ENCODE assay signal across 29 cellular contexts in the genomic region with DNA sequence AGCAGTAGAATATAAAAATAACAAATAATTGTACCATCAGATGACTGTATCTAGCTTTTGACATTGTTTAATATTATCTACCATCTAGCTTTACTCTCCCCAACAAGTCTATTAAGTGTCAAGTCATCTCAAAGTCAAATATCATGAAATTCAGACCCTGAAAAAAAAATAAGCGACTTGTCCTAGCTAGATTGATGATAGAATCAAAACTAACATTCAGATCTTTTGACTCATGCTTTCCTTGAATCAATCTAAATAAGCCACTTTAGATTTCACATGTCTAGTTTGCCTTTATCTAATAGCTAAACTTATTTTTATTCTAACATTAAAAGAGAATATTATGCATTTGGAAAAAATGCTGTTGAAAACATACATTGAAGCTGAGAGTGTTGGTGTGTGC. TPM values are rescaled to one million over a fixed set of nuclear protein-coding genes. Genes with fewer than 3 reads are reported as not detected.
"Had no signal": no experiment of that assay in that cellular context is flagged by ENCODE, and none has a peak within 500 bp of the region (broad histone marks: within the 10 kb centered on the region; RNA-seq: fewer than 3 reads in every experiment).

No MANE protein-coding gene starts in this region.

- H3K4me1 Mint-ChIP-seq: activated CD4-positive, alpha-beta T cell treated with anti-CD3 and anti-CD28 coated beads, Interleukin-2, amount 10 ng/mL, durations not matched to agents 24 days and 14 days; activated naive CD4-positive, alpha-beta T cell treated with anti-CD3 and anti-CD28 coated beads, Interleukin-2, amount 50 U/mL, for 24 hours; activated naive CD8-positive, alpha-beta T cell treated with anti-CD3 and anti-CD28 coated beads, Interleukin-2, amount 10 ng/mL, durations not matched to agents 7 days and 5 days had no signal

- H3K4me1 ChIP-seq: ascending aorta, body of pancreas, breast epithelium, Peyer's patch had no signal

- H3K36me3 Mint-ChIP-seq: activated naive CD4-positive, alpha-beta T cell treated with anti-CD3 and anti-CD28 coated beads, Interleukin-2, amount 50 U/mL, for 24 hours; activated naive CD8-positive, alpha-beta T cell treated with anti-CD3 and anti-CD28 coated beads, Interleukin-2, amount 10 ng/mL, durations not matched to agents 7 days and 5 days had no signal

- H3K27ac Mint-ChIP-seq: activated CD4-positive, alpha-beta T cell treated with anti-CD3 and anti-CD28 coated beads, Interleukin-2, amount 10 ng/mL, durations not matched to agents 24 days and 14 days; activated CD8-positive, alpha-beta T cell treated with anti-CD3 and anti-CD28 coated beads for 36 hours; activated naive CD4-positive, alpha-beta T cell treated with anti-CD3 and anti-CD28 coated beads, Interleukin-2, amount 50 U/mL, for 24 hours; activated naive CD8-positive, alpha-beta T cell treated with anti-CD3 and anti-CD28 coated beads, Interleukin-2, amount 10 ng/mL, durations not matched to agents 7 days and 5 days; activated T-cell treated with anti-CD3 and anti-CD28 coated beads, Interleukin-2, amount 50 U/mL, for 24 hours; activated T-helper 2 cell treated with anti-CD3 and anti-CD28 coated beads, Interferon-gamma antibody, Interleukin-2, Interleukin-4, amounts not matched to agents 10 μg/mL and 5 μg/mL and 100 μg/mL, durations not matched to agents 14 hours and 24 hours and 36 hours had no signal

- H3K9ac ChIP-seq: KMS-11 had no signal

- H3K4me2 ChIP-seq: KMS-11 had no signal

- DNase-seq: activated CD4-positive, alpha-beta T cell treated with anti-CD3 and anti-CD28 coated beads, Interleukin-2, amount 10 ng/mL, durations not matched to agents 24 days and 14 days; activated CD4-positive, alpha-beta T cell treated with anti-CD3 and anti-CD28 coated beads, Interleukin-2, amount 50 U/mL, for 4 hours; activated CD8-positive, alpha-beta T cell treated with anti-CD3 and anti-CD28 coated beads for 36 hours; activated gamma-delta T cell; activated naive CD4-positive, alpha-beta T cell treated with Interleukin-2 at 50 U/mL for 16 hours; activated naive CD8-positive, alpha-beta T cell treated with anti-CD3 and anti-CD28 coated beads, Interleukin-2, amount 10 ng/mL, durations not matched to agents 7 days and 5 days; activated T-cell treated with anti-CD3 and anti-CD28 coated beads, Interleukin-2, amount 50 U/mL, for 24 hours; amygdala; body of pancreas; cerebellar nuclear complex; NCI-H1105; NCI-H1436; NCI-H1694; NCI-H1930; NCI-H2081 treated with DMSO at 0.1 percent for 48 hours; NCI-H345; NCI-H524 treated with DMSO at 0.1 percent for 48 hours; Peyer's patch; RPMI8226; SHP77 treated with DMSO at 0.1 percent for 48 hours; T1000 had no signal

- H3K36me3 ChIP-seq: ascending aorta, breast epithelium, Peyer's patch had no signal

- H3K27me3 Mint-ChIP-seq: activated naive CD4-positive, alpha-beta T cell treated with anti-CD3 and anti-CD28 coated beads, Interleukin-2, amount 50 U/mL, for 24 hours had no signal

- H3K9me3 ChIP-seq: ascending aorta, body of pancreas, breast epithelium, Peyer's patch had no signal

- ATAC-seq: activated CD8-positive, alpha-beta T cell treated with anti-CD3 and anti-CD28 coated beads for 36 hours; body of pancreas had no signal

- H3K4me3 ChIP-seq: ascending aorta, body of pancreas, breast epithelium, Peyer's patch had no signal

- H3K27ac ChIP-seq: ascending aorta, body of pancreas, breast epithelium, KMS-11, Peyer's patch had no signal

- H3K9me3 Mint-ChIP-seq: activated CD4-positive, alpha-beta T cell treated with anti-CD3 and anti-CD28 coated beads, Interleukin-2, amount 10 ng/mL, durations not matched to agents 24 days and 14 days; activated CD8-positive, alpha-beta T cell treated with anti-CD3 and anti-CD28 coated beads for 36 hours; activated naive CD4-positive, alpha-beta T cell treated with anti-CD3 and anti-CD28 coated beads, Interleukin-2, amount 50 U/mL, for 24 hours; activated T-cell treated with anti-CD3 and anti-CD28 coated beads, Interleukin-2, amount 50 U/mL, for 24 hours; activated T-helper 2 cell treated with anti-CD3 and anti-CD28 coated beads, Interferon-gamma antibody, Interleukin-2, Interleukin-4, amounts not matched to agents 10 μg/mL and 5 μg/mL and 100 μg/mL, durations not matched to agents 14 hours and 24 hours and 36 hours had no signal

- H3K27me3 ChIP-seq: ascending aorta, body of pancreas, breast epithelium, Peyer's patch had no signal

- H3K4me3 Mint-ChIP-seq: activated CD4-positive, alpha-beta T cell treated with anti-CD3 and anti-CD28 coated beads, Interleukin-2, amount 10 ng/mL, durations not matched to agents 24 days and 14 days; activated CD8-positive, alpha-beta T cell treated with anti-CD3 and anti-CD28 coated beads for 36 hours; activated naive CD4-positive, alpha-beta T cell treated with anti-CD3 and anti-CD28 coated beads, Interleukin-2, amount 50 U/mL, for 24 hours; activated naive CD8-positive, alpha-beta T cell treated with anti-CD3 and anti-CD28 coated beads, Interleukin-2, amount 10 ng/mL, durations not matched to agents 7 days and 5 days; activated T-cell treated with anti-CD3 and anti-CD28 coated beads, Interleukin-2, amount 50 U/mL, for 24 hours had no signal

RNA-seq across cellular contexts. Expression of gene CRB1, which starts 35.4 kb away (rescaled TPM):
- total RNA-seq: activated CD4-positive, alpha-beta T cell treated with anti-CD3 and anti-CD28 coated beads, Interleukin-2, amount 10 ng/mL, durations not matched to agents 24 days and 14 days; activated CD8-positive, alpha-beta memory T cell treated with anti-CD3 and anti-CD28 coated beads for 36 hours; activated CD8-positive, alpha-beta T cell treated with anti-CD3 and anti-CD28 coated beads for 36 hours; activated T-helper 2 cell treated with anti-CD3 and anti-CD28 coated beads, Interferon-gamma antibody, Interleukin-2, Interleukin-4, amounts not matched to agents 10 μg/mL and 5 μg/mL and 100 μg/mL, durations not matched to agents 14 hours and 24 hours and 36 hours; ascending aorta; Peyer's patch; T-helper 1 cell treated with Interleukin-12 subunit alpha and Interleukin-12 subunit beta and Interleukin-4 antibody, amounts not matched to agents 30 ng/mL and 1 ng/mL, for 36 hours; T-helper 2 cell treated with Interferon-gamma antibody and Interleukin-4, amounts not matched to agents 100 ng/mL and 5 ng/mL, for 36 hours had no signal
